Comparison of ENCODE assay signal across 3 cellular contexts in the genomic region with DNA sequence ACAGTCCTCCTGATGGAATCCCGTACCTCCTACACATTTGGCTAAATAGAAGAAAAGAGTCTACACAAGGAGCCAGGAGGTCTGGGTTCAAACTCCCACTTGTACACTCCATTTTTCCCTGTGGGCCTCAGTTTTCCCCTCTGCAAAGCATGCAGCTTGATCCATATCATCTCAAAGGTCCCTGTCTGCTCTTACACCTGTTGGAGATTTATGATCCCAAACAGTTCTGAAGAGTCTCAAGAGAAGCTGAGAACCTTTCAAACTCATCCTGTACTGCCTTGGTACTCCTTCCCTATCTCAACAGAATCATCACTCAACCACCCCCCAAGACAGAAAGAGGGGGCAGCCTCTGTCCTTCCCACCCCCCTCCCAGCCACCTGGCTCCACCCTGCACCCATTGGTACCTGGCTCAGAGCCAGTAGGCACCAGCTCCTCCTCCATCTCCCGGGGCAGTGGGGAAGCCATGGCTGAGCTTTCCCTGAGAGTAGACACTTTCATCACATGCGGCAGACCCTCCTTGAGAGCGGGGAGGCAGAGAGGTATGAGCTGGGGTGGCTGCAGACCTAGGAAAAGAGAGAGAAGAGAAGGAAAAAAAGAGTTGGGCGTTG.
TF ChIP-seq lines count a peak whose summit lies in the region.

No MANE protein-coding gene starts in this region.

TF ChIP-seq in SK-N-SH, 30 proteins besides CTCF, POLR2A, EP300 and RAD21 (continued from another document):
- TF ChIP-seq RFX5 (IDR thresholded peaks at IDR 0.05; ENCODE audit: low read length) = no peak
- no peak; the same call in 1 of the 2 replicates for TF ChIP-seq NFIC (IDR thresholded peaks at IDR 0.05; ENCODE audit: borderline replicate concordance)
- no peak for TF ChIP-seq MEF2A (IDR thresholded peaks at IDR 0.05; ENCODE audit: borderline replicate concordance, low read depth)
- TF ChIP-seq FOXJ3 (CRISPR knock-in tag; IDR thresholded peaks at IDR 0.05) = no peak
- TF ChIP-seq, protein P1, sequence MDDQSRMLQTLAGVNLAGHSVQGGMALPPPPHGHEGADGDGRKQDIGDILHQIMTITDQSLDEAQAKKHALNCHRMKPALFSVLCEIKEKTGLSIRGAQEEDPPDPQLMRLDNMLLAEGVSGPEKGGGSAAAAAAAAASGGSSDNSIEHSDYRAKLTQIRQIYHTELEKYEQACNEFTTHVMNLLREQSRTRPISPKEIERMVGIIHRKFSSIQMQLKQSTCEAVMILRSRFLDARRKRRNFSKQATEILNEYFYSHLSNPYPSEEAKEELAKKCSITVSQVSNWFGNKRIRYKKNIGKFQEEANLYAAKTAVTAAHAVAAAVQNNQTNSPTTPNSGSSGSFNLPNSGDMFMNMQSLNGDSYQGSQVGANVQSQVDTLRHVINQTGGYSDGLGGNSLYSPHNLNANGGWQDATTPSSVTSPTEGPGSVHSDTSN (IDR thresholded peaks at IDR 0.05) = no peak
- no peak for TF ChIP-seq TAF1 (IDR thresholded peaks at IDR 0.05; ENCODE audit: borderline replicate concordance, low read depth, low read length)
- TF ChIP-seq, protein P2, sequence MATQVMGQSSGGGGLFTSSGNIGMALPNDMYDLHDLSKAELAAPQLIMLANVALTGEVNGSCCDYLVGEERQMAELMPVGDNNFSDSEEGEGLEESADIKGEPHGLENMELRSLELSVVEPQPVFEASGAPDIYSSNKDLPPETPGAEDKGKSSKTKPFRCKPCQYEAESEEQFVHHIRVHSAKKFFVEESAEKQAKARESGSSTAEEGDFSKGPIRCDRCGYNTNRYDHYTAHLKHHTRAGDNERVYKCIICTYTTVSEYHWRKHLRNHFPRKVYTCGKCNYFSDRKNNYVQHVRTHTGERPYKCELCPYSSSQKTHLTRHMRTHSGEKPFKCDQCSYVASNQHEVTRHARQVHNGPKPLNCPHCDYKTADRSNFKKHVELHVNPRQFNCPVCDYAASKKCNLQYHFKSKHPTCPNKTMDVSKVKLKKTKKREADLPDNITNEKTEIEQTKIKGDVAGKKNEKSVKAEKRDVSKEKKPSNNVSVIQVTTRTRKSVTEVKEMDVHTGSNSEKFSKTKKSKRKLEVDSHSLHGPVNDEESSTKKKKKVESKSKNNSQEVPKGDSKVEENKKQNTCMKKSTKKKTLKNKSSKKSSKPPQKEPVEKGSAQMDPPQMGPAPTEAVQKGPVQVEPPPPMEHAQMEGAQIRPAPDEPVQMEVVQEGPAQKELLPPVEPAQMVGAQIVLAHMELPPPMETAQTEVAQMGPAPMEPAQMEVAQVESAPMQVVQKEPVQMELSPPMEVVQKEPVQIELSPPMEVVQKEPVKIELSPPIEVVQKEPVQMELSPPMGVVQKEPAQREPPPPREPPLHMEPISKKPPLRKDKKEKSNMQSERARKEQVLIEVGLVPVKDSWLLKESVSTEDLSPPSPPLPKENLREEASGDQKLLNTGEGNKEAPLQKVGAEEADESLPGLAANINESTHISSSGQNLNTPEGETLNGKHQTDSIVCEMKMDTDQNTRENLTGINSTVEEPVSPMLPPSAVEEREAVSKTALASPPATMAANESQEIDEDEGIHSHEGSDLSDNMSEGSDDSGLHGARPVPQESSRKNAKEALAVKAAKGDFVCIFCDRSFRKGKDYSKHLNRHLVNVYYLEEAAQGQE (IDR thresholded peaks at IDR 0.05; ENCODE audit: low read depth, low read length) = no peak
- no peak for TF ChIP-seq JUND (IDR thresholded peaks at IDR 0.05)
- TF ChIP-seq SMC3 (IDR thresholded peaks at IDR 0.05; ENCODE audit: low read depth, low read length) = no peak

TF ChIP-seq in SK-N-SH treated with all-trans-retinoic acid at 6 μM for 48 hours, 23 proteins besides CTCF, POLR2A, EP300 and RAD21 (continued from another document):
- TF ChIP-seq, protein P3, sequence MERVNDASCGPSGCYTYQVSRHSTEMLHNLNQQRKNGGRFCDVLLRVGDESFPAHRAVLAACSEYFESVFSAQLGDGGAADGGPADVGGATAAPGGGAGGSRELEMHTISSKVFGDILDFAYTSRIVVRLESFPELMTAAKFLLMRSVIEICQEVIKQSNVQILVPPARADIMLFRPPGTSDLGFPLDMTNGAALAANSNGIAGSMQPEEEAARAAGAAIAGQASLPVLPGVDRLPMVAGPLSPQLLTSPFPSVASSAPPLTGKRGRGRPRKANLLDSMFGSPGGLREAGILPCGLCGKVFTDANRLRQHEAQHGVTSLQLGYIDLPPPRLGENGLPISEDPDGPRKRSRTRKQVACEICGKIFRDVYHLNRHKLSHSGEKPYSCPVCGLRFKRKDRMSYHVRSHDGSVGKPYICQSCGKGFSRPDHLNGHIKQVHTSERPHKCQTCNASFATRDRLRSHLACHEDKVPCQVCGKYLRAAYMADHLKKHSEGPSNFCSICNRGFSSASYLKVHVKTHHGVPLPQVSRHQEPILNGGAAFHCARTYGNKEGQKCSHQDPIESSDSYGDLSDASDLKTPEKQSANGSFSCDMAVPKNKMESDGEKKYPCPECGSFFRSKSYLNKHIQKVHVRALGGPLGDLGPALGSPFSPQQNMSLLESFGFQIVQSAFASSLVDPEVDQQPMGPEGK (CRISPR knock-in tag; IDR thresholded peaks at IDR 0.05; ENCODE audit: borderline replicate concordance) = no peak
- TF ChIP-seq GLIS3 (CRISPR knock-in tag; IDR thresholded peaks at IDR 0.05) = no peak
- TF ChIP-seq ZFP3 (CRISPR knock-in tag; IDR thresholded peaks at IDR 0.05) = no peak
- no peak for TF ChIP-seq ARNTL (CRISPR knock-in tag; IDR thresholded peaks at IDR 0.05; ENCODE audit: borderline replicate concordance, low read depth)
- TF ChIP-seq BACH2 (CRISPR knock-in tag; IDR thresholded peaks at IDR 0.05; ENCODE audit: borderline replicate concordance) = no peak
- TF ChIP-seq SNAI2 (CRISPR knock-in tag; IDR thresholded peaks at IDR 0.05) = no peak
- no peak for TF ChIP-seq TCF4 (CRISPR knock-in tag; IDR thresholded peaks at IDR 0.05; ENCODE audit: borderline replicate concordance)
- TF ChIP-seq, protein P4, sequence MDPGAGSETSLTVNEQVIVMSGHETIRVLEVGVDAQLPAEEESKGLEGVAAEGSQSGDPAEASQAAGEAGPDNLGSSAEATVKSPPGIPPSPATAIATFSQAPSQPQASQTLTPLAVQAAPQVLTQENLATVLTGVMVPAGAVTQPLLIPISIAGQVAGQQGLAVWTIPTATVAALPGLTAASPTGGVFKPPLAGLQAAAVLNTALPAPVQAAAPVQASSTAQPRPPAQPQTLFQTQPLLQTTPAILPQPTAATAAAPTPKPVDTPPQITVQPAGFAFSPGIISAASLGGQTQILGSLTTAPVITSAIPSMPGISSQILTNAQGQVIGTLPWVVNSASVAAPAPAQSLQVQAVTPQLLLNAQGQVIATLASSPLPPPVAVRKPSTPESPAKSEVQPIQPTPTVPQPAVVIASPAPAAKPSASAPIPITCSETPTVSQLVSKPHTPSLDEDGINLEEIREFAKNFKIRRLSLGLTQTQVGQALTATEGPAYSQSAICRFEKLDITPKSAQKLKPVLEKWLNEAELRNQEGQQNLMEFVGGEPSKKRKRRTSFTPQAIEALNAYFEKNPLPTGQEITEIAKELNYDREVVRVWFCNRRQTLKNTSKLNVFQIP (CRISPR knock-in tag; IDR thresholded peaks at IDR 0.05; ENCODE audit: borderline replicate concordance, low read depth) = no peak
- no peak for TF ChIP-seq OSR1 (CRISPR knock-in tag; IDR thresholded peaks at IDR 0.05)
- TF ChIP-seq, protein P5, sequence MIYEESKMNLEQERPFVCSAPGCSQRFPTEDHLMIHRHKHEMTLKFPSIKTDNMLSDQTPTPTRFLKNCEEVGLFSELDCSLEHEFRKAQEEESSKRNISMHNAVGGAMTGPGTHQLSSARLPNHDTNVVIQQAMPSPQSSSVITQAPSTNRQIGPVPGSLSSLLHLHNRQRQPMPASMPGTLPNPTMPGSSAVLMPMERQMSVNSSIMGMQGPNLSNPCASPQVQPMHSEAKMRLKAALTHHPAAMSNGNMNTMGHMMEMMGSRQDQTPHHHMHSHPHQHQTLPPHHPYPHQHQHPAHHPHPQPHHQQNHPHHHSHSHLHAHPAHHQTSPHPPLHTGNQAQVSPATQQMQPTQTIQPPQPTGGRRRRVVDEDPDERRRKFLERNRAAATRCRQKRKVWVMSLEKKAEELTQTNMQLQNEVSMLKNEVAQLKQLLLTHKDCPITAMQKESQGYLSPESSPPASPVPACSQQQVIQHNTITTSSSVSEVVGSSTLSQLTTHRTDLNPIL (CRISPR knock-in tag; IDR thresholded peaks at IDR 0.05; ENCODE audit: low read depth) = no peak
- no peak for TF ChIP-seq ZNF565 (CRISPR knock-in tag; conservative IDR thresholded peaks at IDR 0.05; ENCODE audit: low read depth)
- no peak for TF ChIP-seq CSDC2 (CRISPR knock-in tag; IDR thresholded peaks at IDR 0.05)
- TF ChIP-seq, protein P6, sequence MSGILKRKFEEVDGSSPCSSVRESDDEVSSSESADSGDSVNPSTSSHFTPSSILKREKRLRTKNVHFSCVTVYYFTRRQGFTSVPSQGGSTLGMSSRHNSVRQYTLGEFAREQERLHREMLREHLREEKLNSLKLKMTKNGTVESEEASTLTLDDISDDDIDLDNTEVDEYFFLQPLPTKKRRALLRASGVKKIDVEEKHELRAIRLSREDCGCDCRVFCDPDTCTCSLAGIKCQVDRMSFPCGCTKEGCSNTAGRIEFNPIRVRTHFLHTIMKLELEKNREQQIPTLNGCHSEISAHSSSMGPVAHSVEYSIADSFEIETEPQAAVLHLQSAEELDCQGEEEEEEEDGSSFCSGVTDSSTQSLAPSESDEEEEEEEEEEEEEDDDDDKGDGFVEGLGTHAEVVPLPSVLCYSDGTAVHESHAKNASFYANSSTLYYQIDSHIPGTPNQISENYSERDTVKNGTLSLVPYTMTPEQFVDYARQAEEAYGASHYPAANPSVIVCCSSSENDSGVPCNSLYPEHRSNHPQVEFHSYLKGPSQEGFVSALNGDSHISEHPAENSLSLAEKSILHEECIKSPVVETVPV (CRISPR knock-in tag; IDR thresholded peaks at IDR 0.05) = no peak
- TF ChIP-seq ZNF70 (CRISPR knock-in tag; IDR thresholded peaks at IDR 0.05) = no peak
- no peak for TF ChIP-seq ISL1 (CRISPR knock-in tag; IDR thresholded peaks at IDR 0.05)

TF ChIP-seq in liver, 16 proteins besides CTCF, POLR2A, EP300 and RAD21:
- TF ChIP-seq, protein P7, sequence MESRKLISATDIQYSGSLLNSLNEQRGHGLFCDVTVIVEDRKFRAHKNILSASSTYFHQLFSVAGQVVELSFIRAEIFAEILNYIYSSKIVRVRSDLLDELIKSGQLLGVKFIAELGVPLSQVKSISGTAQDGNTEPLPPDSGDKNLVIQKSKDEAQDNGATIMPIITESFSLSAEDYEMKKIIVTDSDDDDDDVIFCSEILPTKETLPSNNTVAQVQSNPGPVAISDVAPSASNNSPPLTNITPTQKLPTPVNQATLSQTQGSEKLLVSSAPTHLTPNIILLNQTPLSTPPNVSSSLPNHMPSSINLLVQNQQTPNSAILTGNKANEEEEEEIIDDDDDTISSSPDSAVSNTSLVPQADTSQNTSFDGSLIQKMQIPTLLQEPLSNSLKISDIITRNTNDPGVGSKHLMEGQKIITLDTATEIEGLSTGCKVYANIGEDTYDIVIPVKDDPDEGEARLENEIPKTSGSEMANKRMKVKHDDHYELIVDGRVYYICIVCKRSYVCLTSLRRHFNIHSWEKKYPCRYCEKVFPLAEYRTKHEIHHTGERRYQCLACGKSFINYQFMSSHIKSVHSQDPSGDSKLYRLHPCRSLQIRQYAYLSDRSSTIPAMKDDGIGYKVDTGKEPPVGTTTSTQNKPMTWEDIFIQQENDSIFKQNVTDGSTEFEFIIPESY (IDR thresholded peaks at IDR 0.05) = no peak
- no peak for TF ChIP-seq FOXA2 (IDR thresholded peaks at IDR 0.05)
- TF ChIP-seq, protein P8, sequence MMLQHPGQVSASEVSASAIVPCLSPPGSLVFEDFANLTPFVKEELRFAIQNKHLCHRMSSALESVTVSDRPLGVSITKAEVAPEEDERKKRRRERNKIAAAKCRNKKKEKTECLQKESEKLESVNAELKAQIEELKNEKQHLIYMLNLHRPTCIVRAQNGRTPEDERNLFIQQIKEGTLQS (IDR thresholded peaks at IDR 0.05) = no peak
- TF ChIP-seq YY1 (IDR thresholded peaks at IDR 0.05) = no peak
- TF ChIP-seq JUND (IDR thresholded peaks at IDR 0.05) = no peak
- no peak for TF ChIP-seq HNF4A (conservative IDR thresholded peaks at IDR 0.05)
- no peak for TF ChIP-seq TAF1 (conservative IDR thresholded peaks at IDR 0.05)
- no peak for TF ChIP-seq NR2F2 (IDR thresholded peaks at IDR 0.05)
- TF ChIP-seq, protein P9, sequence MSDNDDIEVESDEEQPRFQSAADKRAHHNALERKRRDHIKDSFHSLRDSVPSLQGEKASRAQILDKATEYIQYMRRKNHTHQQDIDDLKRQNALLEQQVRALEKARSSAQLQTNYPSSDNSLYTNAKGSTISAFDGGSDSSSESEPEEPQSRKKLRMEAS (IDR thresholded peaks at IDR 0.05) = no peak
- no peak for TF ChIP-seq GABPA (IDR thresholded peaks at IDR 0.05 in 1 of 2, conservative IDR thresholded peaks at IDR 0.05 in 1 of 2)
- TF ChIP-seq, protein P2 (IDR thresholded peaks at IDR 0.05) = no peak
- no peak for TF ChIP-seq FOXA1 (IDR thresholded peaks at IDR 0.05)
- TF ChIP-seq SP1 (IDR thresholded peaks at IDR 0.05) = no peak
- TF ChIP-seq EGR1 (IDR thresholded peaks at IDR 0.05; ENCODE audit: low read depth in 2 of 2) = no peak
- TF ChIP-seq HNF4G (IDR thresholded peaks at IDR 0.05) = no peak
- no peak for TF ChIP-seq RXRA (IDR thresholded peaks at IDR 0.05)
